Comparison of ENCODE assay signal across 8 cellular contexts in genomic region chr11:65429724-65430405, GRCh38. TPM values are rescaled to one million over a fixed set of nuclear protein-coding genes. Genes with fewer than 3 reads are reported as not detected.
A peak's percentile ranks its signal among the peaks of the same experiment; 100 is the strongest.
DNase-seq lines count a peak whose midpoint lies in the region; ATAC-seq and TF ChIP-seq lines count a peak whose summit lies in the region.

No MANE protein-coding gene starts in this region.

- DNase-seq in A673 (ENCODE audit: low spot score) (no peak), GM12864 (ENCODE audit: low read depth) (no peak), mammary epithelial cell (peak; percentile 77), stromal cell of bone marrow (ENCODE audit: low read depth) (peak; percentile 74), HEK293T (ENCODE audit: extremely low spot score) (no peak)

- POLR2A ChIA-PET in A673 (lab: Charles Lee; ENCODE audit: low non-redundant PET) (interaction anchor here (0.6 to 1.2 kb wide), 4 partner anchors 11 to 545 kb away, joined by 3 to 7 read pairs (median 4); no protein-coding TSS in a partner anchor), HEK293T (lab: Yijun Ruan, JAX) (interaction anchor here (0.9 to 16.9 kb wide), 9 partner anchors 10 to 69 kb away, joined by 3 to 1436 read pairs (median 4); partner anchors contain the start of gene MALAT1)

- peaks cover 92% of the 10 kb centered on the region for H3K79me2 ChIP-seq in mammary epithelial cell (ENCODE audit: insufficient read depth, low read length)

- ATAC-seq in HG03196 (IDR thresholded peaks at IDR 0.05; ENCODE audit: unreplicated experiment): no peak

- peak; percentile 5 to 8 for TF ChIP-seq RAD21 in liver (IDR thresholded peaks at IDR 0.05)

- peaks cover 60% of the 10 kb centered on the region for H3K4me1 ChIP-seq in A673 (ENCODE audit: insufficient read depth, low read length, poor library complexity, severe bottlenecking)
- peaks cover 24% of the 10 kb centered on the region for H3K4me1 ChIP-seq in mammary epithelial cell (ENCODE audit: insufficient read depth, low read length)
- peaks cover 0 to 41% (median 23%) of the 10 kb centered on the region in 4 donors for H3K4me1 ChIP-seq in liver (ENCODE audit: control insufficient read depth in 4 of 4, insufficient read depth in 4 of 4, low read length in 3 of 4)

- H3K27ac ChIP-seq in A673 (ENCODE audit: low read depth, low read length, poor library complexity, severe bottlenecking) (peak overlapping the region; percentile 100), mammary epithelial cell (ENCODE audit: insufficient read depth, low read depth, low read length) (peak overlapping the region; percentile 100), liver (ENCODE audit: low read depth in 1 of 2, low read length in 2 of 2) (peak overlapping the region; percentile 99 to 100)

- in situ Hi-C loops in mammary epithelial cell (cut with MboI; ENCODE audit: low sequenced_read_pairs in 2 of 2): loop anchor here (5.0 kb wide), 1 partner anchor 72 kb away; no protein-coding TSS in a partner anchor

- no peaks in the 10 kb centered on the region for H3K27me3 ChIP-seq in A673 (replicated peaks; ENCODE audit: insufficient read depth, low read depth, low read length, poor library complexity)
- H3K27me3 ChIP-seq in mammary epithelial cell (ENCODE audit: insufficient read depth, low read length): no peaks in the 10 kb centered on the region
- H3K27me3 ChIP-seq in liver (ENCODE audit: control insufficient read depth in 4 of 4, insufficient read depth in 4 of 4, low read length in 3 of 4): no peaks in the 10 kb centered on the region

- H4K20me1 ChIP-seq in mammary epithelial cell (ENCODE audit: insufficient read depth, low read length): peaks cover 14% of the 10 kb centered on the region

- dilution Hi-C loops in mammary epithelial cell (cut with HindIII; ENCODE audit: low sequenced_read_pairs): no loop called here

- WGBS in mammary epithelial cell (ENCODE audit: low coverage, missing lambda C conversion rate): 3% methylated on average over 9 of the region's 9 CpGs
- 3% methylated on average over 9 of the region's 9 CpGs for WGBS in liver

- BruUV-seq in A673 (replicated peaks; lab: Mats Ljungman, UMichigan): no TSS peak
- no TSS peak for BruUV-seq in mammary epithelial cell (replicated peaks; lab: Mats Ljungman, UMichigan)

- peak overlapping the region; percentile 75 for H3K4me2 ChIP-seq in mammary epithelial cell (ENCODE audit: insufficient read depth, low read depth, low read length)

- peak; percentile 59; the same call in 1 of the 2 replicates for TF ChIP-seq POLR2A in Raji (IDR thresholded peaks at IDR 0.05; ENCODE audit: insufficient read depth, low read depth, low read length)

- intact Hi-C loops in A673 (cut with micrococcal nuclease; ENCODE audit: unreplicated experiment): loop anchor here (5.0 kb wide), 1 partner anchor 48 kb away; the partner anchor contains the start of gene SLC25A45
- intact Hi-C loops in mammary epithelial cell (cut with micrococcal nuclease): no loop called here

- H2AFZ ChIP-seq in mammary epithelial cell (ENCODE audit: low read depth, low read length): no peak overlapping the region

- H3K9ac ChIP-seq in mammary epithelial cell (ENCODE audit: insufficient read depth, low read length) (peak overlapping the region; percentile 24), liver (ENCODE audit: low read depth in 1 of 2, low read length in 2 of 2) (peak overlapping the region; percentile 51 to 83)

- H3K4me3 ChIP-seq in A673 (ENCODE audit: low read depth, low read length, poor library complexity, severe bottlenecking) (peak overlapping the region; percentile 66), GM12864 (ENCODE audit: low read depth, low read length) (peak overlapping the region; percentile 51), mammary epithelial cell (replicated peaks in 1 of 3; ENCODE audit: insufficient read depth in 1 of 3, low read depth in 2 of 3, low read length in 3 of 3) (peak overlapping the region in 2 of 3 experiments; percentile 19 to 23), liver (ENCODE audit: low read depth in 1 of 3, low read length in 3 of 3) (peak overlapping the region in 2 of 3 donors; percentile 0 to 15)

- CTCF ChIA-PET in A673 (lab: Charles Lee) (no interaction called here), mammary epithelial cell (lab: Charles Lee; ENCODE audit: low non-redundant PET) (no interaction called here), HEK293T (lab: Yijun Ruan, JAX) (interaction anchor here (0.6 to 0.7 kb wide), 2 partner anchors 13 to 78 kb away, joined by 3 to 6 read pairs; no protein-coding TSS in a partner anchor)

- peaks cover 39% of the 10 kb centered on the region for H3K36me3 ChIP-seq in A673 (ENCODE audit: insufficient read depth, low read length, poor library complexity, severe bottlenecking)
- peaks cover 10% of the 10 kb centered on the region for H3K36me3 ChIP-seq in mammary epithelial cell (ENCODE audit: insufficient read depth, low read length)
- peaks cover 0 to 13% (median 4%) of the 10 kb centered on the region in 4 donors for H3K36me3 ChIP-seq in liver (ENCODE audit: control insufficient read depth in 4 of 4, insufficient read depth in 3 of 4, low read depth in 1 of 4, low read length in 3 of 4)

- TF ChIP-seq CTCF in A673 (conservative IDR thresholded peaks at IDR 0.05; ENCODE audit: low read depth, low read length): no peak
- no peak for TF ChIP-seq CTCF in GM12864 (IDR thresholded peaks at IDR 0.05; ENCODE audit: low read depth, low read length, missing control alignments)
- TF ChIP-seq CTCF in mammary epithelial cell (conservative IDR thresholded peaks at IDR 0.05 in 1 of 2, IDR thresholded peaks at IDR 0.05 in 1 of 2; ENCODE audit: extremely low read depth in 1 of 2, insufficient read depth in 1 of 2, low read depth in 1 of 2, low read length in 2 of 2): no peak
- TF ChIP-seq CTCF in liver (IDR thresholded peaks at IDR 0.05; ENCODE audit: low read depth, low read length, missing input control): no peak

- no peaks in the 10 kb centered on the region for H3K9me3 ChIP-seq in A673 (ENCODE audit: low read depth, low read length, poor library complexity, severe bottlenecking)
- H3K9me3 ChIP-seq in mammary epithelial cell (replicated peaks; ENCODE audit: insufficient read depth, low read length): no peaks in the 10 kb centered on the region
- no peaks in the 10 kb centered on the region for H3K9me3 ChIP-seq in liver (ENCODE audit: control insufficient read depth in 4 of 4, low read length in 3 of 4)

TF ChIP-seq in HEK293T, 16 proteins besides CTCF, POLR2A, EP300 and RAD21:
- TF ChIP-seq TARDBP (IDR thresholded peaks at IDR 0.05): no peak
- TF ChIP-seq FOXM1 (IDR thresholded peaks at IDR 0.05; ENCODE audit: borderline replicate concordance): no peak
- TF ChIP-seq PKNOX1 (IDR thresholded peaks at IDR 0.05): no peak
- TF ChIP-seq CTBP1 (IDR thresholded peaks at IDR 0.05; ENCODE audit: borderline replicate concordance): no peak
- TF ChIP-seq SUZ12 (IDR thresholded peaks at IDR 0.05): no peak
- no peak for TF ChIP-seq SP1 (IDR thresholded peaks at IDR 0.05)
- no peak for TF ChIP-seq FOXK2 (IDR thresholded peaks at IDR 0.05)
- TF ChIP-seq HDGF (IDR thresholded peaks at IDR 0.05; ENCODE audit: borderline replicate concordance): no peak
- no peak for TF ChIP-seq NFRKB (IDR thresholded peaks at IDR 0.05)
- no peak for TF ChIP-seq ZNF384 (IDR thresholded peaks at IDR 0.05)
- no peak for TF ChIP-seq ELF4 (IDR thresholded peaks at IDR 0.05)
- TF ChIP-seq BHLHE40 (IDR thresholded peaks at IDR 0.05; ENCODE audit: borderline replicate concordance): no peak
- no peak for TF ChIP-seq L3MBTL2 (conservative IDR thresholded peaks at IDR 0.05)

RNA-seq across cellular contexts. Expression of gene NEAT1, which starts 7.3 kb away (rescaled TPM):
- 196 and 211 TPM in 2 replicates for total RNA-seq in A673 (2021)
- total RNA-seq in mammary epithelial cell: 100 to 1,000 TPM; 364 to 775 TPM
- 20.1 TPM for polyA plus RNA-seq in mammary epithelial cell
- 98.8 TPM for polyA minus RNA-seq in mammary epithelial cell
- 1,000 to 10,000 TPM in 1 of 2 donors, 10 to 100 TPM in 1; 29.6 to 1,968 TPM for total RNA-seq in liver
- polyA plus RNA-seq in liver: 100 to 1,000 TPM in 1 of 2 donors, 10 to 100 TPM in 1; 50.2 to 111 TPM

RNA-seq across cellular contexts. Expression of gene FRMD8, which starts 43.4 kb away (rescaled TPM):
- 43.2 and 51.1 TPM in 2 replicates for total RNA-seq in A673 (2021)
- 10 to 100 TPM; 43.4 to 74.8 TPM for total RNA-seq in mammary epithelial cell
- polyA plus RNA-seq in mammary epithelial cell: 34.0 TPM
- 43.2 TPM for polyA minus RNA-seq in mammary epithelial cell
- 10 to 100 TPM; 20.7 to 22.8 TPM for total RNA-seq in liver
- 1 to 10 TPM; 2.8 to 9.4 TPM for polyA plus RNA-seq in liver

RNA-seq across cellular contexts. Expression of gene SLC25A45, which starts 47.4 kb away (rescaled TPM):
- total RNA-seq in A673 (2021) (5.3 and 7.4 TPM in 2 replicates), mammary epithelial cell (1 to 10 TPM in 1 of 2 donors, under 1 TPM in 1; 0.50 to 2.4 TPM), liver (1 to 10 TPM; 5.1 to 6.8 TPM)
- polyA plus RNA-seq in mammary epithelial cell (0.28 TPM), liver (1 to 10 TPM; 4.5 to 5.6 TPM)
- polyA minus RNA-seq in mammary epithelial cell: 2.0 TPM

Comparison
In these comparisons a context has a peak if more than half of its experiments do, and no peak if none do; other contexts are left out.
1. DNase-seq: peak in mammary epithelial cell (single experiment) and stromal cell of bone marrow (single experiment); none in A673 (single experiment), GM12864 (single experiment) and HEK293T (single experiment).
2. H3K4me3 ChIP-seq: peak in every context shown above with its lines; median percentile 66 in A673; 51 in GM12864; 21 in mammary epithelial cell; 8 in liver.
3. Peak in every context shown above with its lines, with median percentiles within 50 percentile points of each other: H3K27ac ChIP-seq.